8 cellular contexts compared by ENCODE assay signal in the genomic region with DNA sequence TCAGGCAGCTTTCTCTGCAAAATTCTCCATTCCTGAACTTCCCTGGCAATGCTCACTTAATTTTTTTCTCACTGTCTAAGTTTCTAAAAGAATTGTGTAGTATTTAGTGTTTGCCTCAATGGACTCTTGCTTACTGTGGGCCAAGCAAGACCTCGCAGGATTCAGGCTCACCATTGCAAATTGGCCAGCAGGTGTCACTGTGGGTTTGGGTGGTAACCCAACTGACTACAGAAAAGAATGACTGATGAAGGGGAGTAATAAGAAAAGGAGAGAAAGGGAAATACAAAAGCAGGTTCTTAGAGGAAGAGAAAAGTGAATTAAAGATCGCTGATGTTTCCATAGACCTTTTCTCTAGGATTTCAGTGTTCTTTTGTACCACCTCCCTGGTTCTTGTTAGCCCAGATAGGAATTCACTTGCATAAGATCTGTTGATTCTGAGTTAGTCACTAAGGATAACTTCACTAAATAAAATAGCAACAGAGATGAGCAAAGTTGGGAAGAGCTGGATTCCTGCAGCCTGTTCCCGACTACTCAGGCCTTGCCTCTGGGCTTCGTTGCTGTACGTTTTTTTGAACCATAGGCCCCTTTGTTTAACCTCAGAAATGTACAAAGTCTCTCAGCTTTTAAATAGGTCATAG.
A peak's percentile ranks its signal among the peaks of the same experiment; 100 is the strongest.
DNase-seq lines count a peak whose midpoint lies in the region; ATAC-seq and TF ChIP-seq lines count a peak whose summit lies in the region.

No MANE protein-coding gene starts in this region.

- DNase-seq in EL (peak; percentile 79), LNCaP clone FGC (ENCODE audit: low read depth) (peak; percentile 27), SK-N-DZ (ENCODE audit: low spot score) (peak; percentile 34), brain pericyte (ENCODE audit: low read depth, low spot score) (peak; percentile 50), iris pigment epithelial cell (ENCODE audit: low read depth) (peak; percentile 81)
- DNase-seq in stimulated activated CD4-positive, alpha-beta T cell treated with anti-CD3 and anti-CD28 coated beads, Interleukin-12 subunit alpha, Interleukin-12 subunit beta, amount 100 ng/mL, for 48 hours (ENCODE audit: low read depth in 2 of 3, low spot score in 1 of 3): peak; percentile 35 to 59 (median 41)

- peak; percentile 93 for TF ChIP-seq CTCF in LNCaP clone FGC (IDR thresholded peaks at IDR 0.05; ENCODE audit: control insufficient read depth, extremely low read depth, insufficient read depth)

- ATAC-seq in GM21786 (IDR thresholded peaks at IDR 0.05; ENCODE audit: unreplicated experiment) (peak; percentile 76), GM21619 (IDR thresholded peaks at IDR 0.05; ENCODE audit: unreplicated experiment) (no peak)

- no peak overlapping the region for H3K4me3 ChIP-seq in LNCaP clone FGC (ENCODE audit: low read depth, low read length)

Comparison
In these comparisons a context has a peak if more than half of its experiments do, and no peak if none do; other contexts are left out.
1. DNase-seq: peak in every context shown above with its lines; median percentile 81 in iris pigment epithelial cell; 79 in EL; 50 in brain pericyte; 41 in stimulated activated CD4-positive, alpha-beta T cell treated with anti-CD3 and anti-CD28 coated beads, Interleukin-12 subunit alpha, Interleukin-12 subunit beta, amount 100 ng/mL, for 48 hours; 34 in SK-N-DZ; 27 in LNCaP clone FGC.